Comparison of ENCODE assay signal across 8 cellular contexts in genomic region chr1:174005032-174005431, GRCh38. TPM values are rescaled to one million over a fixed set of nuclear protein-coding genes. Genes with fewer than 3 reads are reported as not detected.
A peak's percentile ranks its signal among the peaks of the same experiment; 100 is the strongest.
DNase-seq lines count a peak whose midpoint lies in the region; ATAC-seq lines count a peak whose summit lies in the region.

No MANE protein-coding gene starts in this region.

- H3K4me1 Mint-ChIP-seq in naive B cell, result peaks cover 53 to 73% (median 72%) of the 10 kb centered on the region in 3 donors
- peaks cover 64% of the 10 kb centered on the region for H3K4me1 Mint-ChIP-seq in activated T-cell treated with anti-CD3 and anti-CD28 coated beads, Interleukin-2, amount 50 U/mL, for 24 hours (ENCODE audit: low read depth)

- no peak overlapping the region for H3K27ac ChIP-seq in substantia nigra (ENCODE audit: low read depth, low read length, poor library complexity, severe bottlenecking)

- DNase-seq in NCI-H2107 (lab: John Stamatoyannopoulos, UW) (peak; percentile 75), naive B cell (peak; percentile 8), substantia nigra (lab: John Stamatoyannopoulos, UW) (no peak), C1 segment of cervical spinal cord (lab: John Stamatoyannopoulos, UW) (no peak), NCI-H2196 (lab: John Stamatoyannopoulos, UW; ENCODE audit: unreplicated experiment) (no peak)
- no peak for DNase-seq in activated T-cell treated with anti-CD3 and anti-CD28 coated beads, Interleukin-2, amount 50 U/mL, for 24 hours

- peak overlapping the region in 1 of 8 donors; percentile 36 for H3K4me3 Mint-ChIP-seq in naive B cell
- H3K4me3 Mint-ChIP-seq in activated T-cell treated with anti-CD3 and anti-CD28 coated beads, Interleukin-2, amount 50 U/mL, for 24 hours, result no peak overlapping the region

- peak overlapping the region in 2 of 6 donors; percentile 27 to 28 for H3K27ac Mint-ChIP-seq in naive B cell
- H3K27ac Mint-ChIP-seq in activated T-cell treated with anti-CD3 and anti-CD28 coated beads, Interleukin-2, amount 50 U/mL, for 24 hours, result no peak overlapping the region

- peaks cover 5 to 8% of the 10 kb centered on the region in 2 donors for H3K36me3 Mint-ChIP-seq in naive B cell
- H3K36me3 Mint-ChIP-seq in activated T-cell treated with anti-CD3 and anti-CD28 coated beads, Interleukin-2, amount 50 U/mL, for 24 hours (ENCODE audit: low read depth), result peaks cover 42% of the 10 kb centered on the region

- no peaks in the 10 kb centered on the region for H3K27me3 Mint-ChIP-seq in naive B cell
- no peaks in the 10 kb centered on the region for H3K27me3 Mint-ChIP-seq in activated T-cell treated with anti-CD3 and anti-CD28 coated beads, Interleukin-2, amount 50 U/mL, for 24 hours

- ATAC-seq in GM18519 (IDR thresholded peaks at IDR 0.05; ENCODE audit: low FRiP score, unreplicated experiment) (peak; percentile 94), HG02623 (IDR thresholded peaks at IDR 0.05; ENCODE audit: unreplicated experiment) (peak; percentile 80), naive B cell (ENCODE audit: low read depth in 2 of 2) (peak; percentile 71 to 73)

- peaks cover 0 to 3% (median 0%) of the 10 kb centered on the region in 7 donors for H3K9me3 Mint-ChIP-seq in naive B cell
- H3K9me3 Mint-ChIP-seq in activated T-cell treated with anti-CD3 and anti-CD28 coated beads, Interleukin-2, amount 50 U/mL, for 24 hours, result no peaks in the 10 kb centered on the region

RNA-seq across cellular contexts. Expression of gene RC3H1, which starts 17.1 kb away (rescaled TPM):
- polyA plus RNA-seq in naive B cell (ENCODE audit: low read depth in 6 of 6), result 10 to 100 TPM in 2 of 6 donors, 1 to 10 TPM in 4; 4.0 to 13.5 (median 9.3) TPM

Comparison
In these comparisons a context has a peak if more than half of its experiments do, and no peak if none do; other contexts are left out.
1. DNase-seq: peak in NCI-H2107 (single experiment) and naive B cell (single experiment); none in substantia nigra (0 of 49), activated T-cell treated with anti-CD3 and anti-CD28 coated beads, Interleukin-2, amount 50 U/mL, for 24 hours (single experiment), C1 segment of cervical spinal cord (0 of 14) and NCI-H2196 (single experiment).
2. Peak in every context shown above with its lines, with median percentiles within 50 percentile points of each other: ATAC-seq.